In the genomic region with DNA sequence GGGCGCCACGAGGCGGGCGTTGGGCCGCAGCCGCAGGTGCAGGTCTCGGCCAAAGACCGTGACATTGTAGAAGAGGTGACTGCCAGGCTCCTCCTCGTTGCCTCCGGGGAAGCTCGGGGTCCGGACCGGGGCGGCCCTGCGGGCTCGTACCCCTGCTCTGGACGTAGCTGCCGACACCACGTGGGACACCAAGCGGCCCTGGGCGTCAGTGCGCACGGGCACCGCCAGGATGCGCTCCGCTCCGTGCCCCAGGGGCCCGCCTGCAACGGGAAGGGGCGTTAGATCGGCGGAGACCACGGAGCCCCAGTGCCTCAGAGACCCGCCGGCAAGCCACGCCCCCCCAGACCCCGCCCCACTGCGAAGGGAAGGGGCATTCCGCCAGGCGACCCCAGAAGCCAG, we compare ENCODE assay signal across 8 cellular contexts. TPM values are rescaled to one million over a fixed set of nuclear protein-coding genes. Genes with fewer than 3 reads are reported as not detected.
DNase-seq lines count a peak whose midpoint lies in the region; ATAC-seq, FAIRE-seq and TF ChIP-seq lines count a peak whose summit lies in the region.

No MANE protein-coding gene starts in this region.

- 1 to 3% methylated on average over 34 to 40 of the region's 40 CpGs for WGBS in pancreas, 2 donors
- 10% methylated on average over 5 of the region's 40 CpGs for WGBS in mammary epithelial cell (ENCODE audit: low coverage, missing lambda C conversion rate)

- no TSS peak for BruUV-seq in mammary epithelial cell (replicated peaks; lab: Mats Ljungman, UMichigan)

- CTCF ChIA-PET in GM10248 (lab: Yijun Ruan, JAX): no interaction called here
- CTCF ChIA-PET in mammary epithelial cell (lab: Charles Lee; ENCODE audit: low non-redundant PET): interaction anchor here (0.5 kb wide), 1 partner anchor 999 kb away, joined by 7 read pairs; no protein-coding TSS in a partner anchor

- POLR2A ChIA-PET in GM10248 (lab: Yijun Ruan, JAX): no interaction called here

- H3K9me3 ChIP-seq in pancreas: no peaks in the 10 kb centered on the region
- H3K9me3 ChIP-seq in mammary epithelial cell (replicated peaks; ENCODE audit: insufficient read depth, low read length): peaks cover 3% of the 10 kb centered on the region

- H3K27ac ChIP-seq in pancreas: no peak overlapping the region
- no peak overlapping the region for H3K27ac ChIP-seq in mammary epithelial cell (ENCODE audit: insufficient read depth, low read depth, low read length)

- H3K4me1 ChIP-seq in pancreas (peaks cover 0 to 8% (median 5%) of the 10 kb centered on the region in 3 donors), mammary epithelial cell (ENCODE audit: insufficient read depth, low read length) (no peaks in the 10 kb centered on the region)

- H3K4me2 ChIP-seq in mammary epithelial cell (ENCODE audit: insufficient read depth, low read depth, low read length): no peak overlapping the region

- no peaks in the 10 kb centered on the region for H4K20me1 ChIP-seq in mammary epithelial cell (ENCODE audit: insufficient read depth, low read length)

- dilution Hi-C loops in mammary epithelial cell (cut with HindIII; ENCODE audit: low sequenced_read_pairs): no loop called here

- ATAC-seq in pancreas: peak in 3 of 4 donors; percentile 74 to 80 (median 75)

- no peak overlapping the region for H3K9ac ChIP-seq in mammary epithelial cell (ENCODE audit: insufficient read depth, low read length)

- H3K36me3 ChIP-seq in pancreas: no peaks in the 10 kb centered on the region
- no peaks in the 10 kb centered on the region for H3K36me3 ChIP-seq in mammary epithelial cell (ENCODE audit: insufficient read depth, low read length)

- intact Hi-C loops in pancreas (cut with DNase I) (no loop called here), mammary epithelial cell (cut with micrococcal nuclease) (no loop called here)

- H3K79me2 ChIP-seq in mammary epithelial cell (ENCODE audit: insufficient read depth, low read length): no peaks in the 10 kb centered on the region

- peak overlapping the region in 3 of 4 donors; percentile 19 to 45 (median 24) for H3K4me3 ChIP-seq in pancreas
- no peak overlapping the region for H3K4me3 ChIP-seq in mammary epithelial cell (replicated peaks in 1 of 3; ENCODE audit: insufficient read depth in 1 of 3, low read depth in 2 of 3, low read length in 3 of 3)

- DNase-seq in DMS79 treated with DMSO at 0.1 percent for 48 hours (lab: John Stamatoyannopoulos, UW) (peak; percentile 15), NCI-H226 (peak; percentile 33), fibroblast of the conjunctiva (ENCODE audit: low read depth) (peak; percentile 45), pancreas (peak in 2 of 6 donors; percentile 69 to 77), GM10248 (ENCODE audit: extremely low spot score) (no peak), inferior parietal cortex (ENCODE audit: extremely low spot score) (no peak), mammary epithelial cell (no peak)
- no peak for DNase-seq in activated CD4-positive, CD25-positive, alpha-beta regulatory T cell (lab: John Stamatoyannopoulos, UW)

- H2AFZ ChIP-seq in mammary epithelial cell (ENCODE audit: low read depth, low read length): no peak overlapping the region

- no peak for FAIRE-seq in pancreas (lab: Jason Lieb, UNC)

- peaks cover 0 to 24% (median 0%) of the 10 kb centered on the region in 4 donors for H3K27me3 ChIP-seq in pancreas
- H3K27me3 ChIP-seq in mammary epithelial cell (ENCODE audit: insufficient read depth, low read length): peaks cover 27% of the 10 kb centered on the region

- TF ChIP-seq CTCF in pancreas (IDR thresholded peaks at IDR 0.05) (no peak), GM10248 (IDR thresholded peaks at IDR 0.05; ENCODE audit: control extremely low read depth, extremely low read depth, low read depth, missing control alignments) (no peak), mammary epithelial cell (conservative IDR thresholded peaks at IDR 0.05 in 1 of 2, IDR thresholded peaks at IDR 0.05 in 1 of 2; ENCODE audit: extremely low read depth in 1 of 2, insufficient read depth in 1 of 2, low read depth in 1 of 2, low read length in 2 of 2) (no peak)

- in situ Hi-C loops in mammary epithelial cell (cut with MboI; ENCODE audit: low sequenced_read_pairs in 2 of 2): no loop called here

RNA-seq across cellular contexts. Expression of a gene that starts 1.4 kb away (rescaled TPM):
- total RNA-seq in pancreas: 10 to 100 TPM in 1 of 6 donors, 1 to 10 TPM in 5; 1.3 to 18.5 (median 4.4) TPM
- polyA plus RNA-seq in pancreas: 1 to 10 TPM; 5.7 to 6.8 TPM
- total RNA-seq in mammary epithelial cell: under 1 TPM in 1 of 2 donors, not detected in 1; 0.33 TPM
- polyA plus RNA-seq in mammary epithelial cell: 0.01 TPM
- polyA minus RNA-seq in mammary epithelial cell: not detected

Comparison
In these comparisons a context has a peak if more than half of its experiments do, and no peak if none do; other contexts are left out.
1. DNase-seq: peak in DMS79 treated with DMSO at 0.1 percent for 48 hours (single experiment), NCI-H226 (single experiment) and fibroblast of the conjunctiva (single experiment); none in GM10248 (single experiment), inferior parietal cortex (single experiment), activated CD4-positive, CD25-positive, alpha-beta regulatory T cell (0 of 4) and mammary epithelial cell (single experiment).
2. H3K4me3 ChIP-seq: peak in pancreas (3 of 4); none in mammary epithelial cell (0 of 3).